1 cellular context compared by ENCODE assay signal in genomic region chr12:91074068-91074819, GRCh38.
TF ChIP-seq lines count a peak whose summit lies in the region.

No MANE protein-coding gene starts in this region.

TF ChIP-seq in GM23338, 12 proteins besides CTCF, POLR2A, EP300 and RAD21 (continued from another document):
- TF ChIP-seq, protein P1, sequence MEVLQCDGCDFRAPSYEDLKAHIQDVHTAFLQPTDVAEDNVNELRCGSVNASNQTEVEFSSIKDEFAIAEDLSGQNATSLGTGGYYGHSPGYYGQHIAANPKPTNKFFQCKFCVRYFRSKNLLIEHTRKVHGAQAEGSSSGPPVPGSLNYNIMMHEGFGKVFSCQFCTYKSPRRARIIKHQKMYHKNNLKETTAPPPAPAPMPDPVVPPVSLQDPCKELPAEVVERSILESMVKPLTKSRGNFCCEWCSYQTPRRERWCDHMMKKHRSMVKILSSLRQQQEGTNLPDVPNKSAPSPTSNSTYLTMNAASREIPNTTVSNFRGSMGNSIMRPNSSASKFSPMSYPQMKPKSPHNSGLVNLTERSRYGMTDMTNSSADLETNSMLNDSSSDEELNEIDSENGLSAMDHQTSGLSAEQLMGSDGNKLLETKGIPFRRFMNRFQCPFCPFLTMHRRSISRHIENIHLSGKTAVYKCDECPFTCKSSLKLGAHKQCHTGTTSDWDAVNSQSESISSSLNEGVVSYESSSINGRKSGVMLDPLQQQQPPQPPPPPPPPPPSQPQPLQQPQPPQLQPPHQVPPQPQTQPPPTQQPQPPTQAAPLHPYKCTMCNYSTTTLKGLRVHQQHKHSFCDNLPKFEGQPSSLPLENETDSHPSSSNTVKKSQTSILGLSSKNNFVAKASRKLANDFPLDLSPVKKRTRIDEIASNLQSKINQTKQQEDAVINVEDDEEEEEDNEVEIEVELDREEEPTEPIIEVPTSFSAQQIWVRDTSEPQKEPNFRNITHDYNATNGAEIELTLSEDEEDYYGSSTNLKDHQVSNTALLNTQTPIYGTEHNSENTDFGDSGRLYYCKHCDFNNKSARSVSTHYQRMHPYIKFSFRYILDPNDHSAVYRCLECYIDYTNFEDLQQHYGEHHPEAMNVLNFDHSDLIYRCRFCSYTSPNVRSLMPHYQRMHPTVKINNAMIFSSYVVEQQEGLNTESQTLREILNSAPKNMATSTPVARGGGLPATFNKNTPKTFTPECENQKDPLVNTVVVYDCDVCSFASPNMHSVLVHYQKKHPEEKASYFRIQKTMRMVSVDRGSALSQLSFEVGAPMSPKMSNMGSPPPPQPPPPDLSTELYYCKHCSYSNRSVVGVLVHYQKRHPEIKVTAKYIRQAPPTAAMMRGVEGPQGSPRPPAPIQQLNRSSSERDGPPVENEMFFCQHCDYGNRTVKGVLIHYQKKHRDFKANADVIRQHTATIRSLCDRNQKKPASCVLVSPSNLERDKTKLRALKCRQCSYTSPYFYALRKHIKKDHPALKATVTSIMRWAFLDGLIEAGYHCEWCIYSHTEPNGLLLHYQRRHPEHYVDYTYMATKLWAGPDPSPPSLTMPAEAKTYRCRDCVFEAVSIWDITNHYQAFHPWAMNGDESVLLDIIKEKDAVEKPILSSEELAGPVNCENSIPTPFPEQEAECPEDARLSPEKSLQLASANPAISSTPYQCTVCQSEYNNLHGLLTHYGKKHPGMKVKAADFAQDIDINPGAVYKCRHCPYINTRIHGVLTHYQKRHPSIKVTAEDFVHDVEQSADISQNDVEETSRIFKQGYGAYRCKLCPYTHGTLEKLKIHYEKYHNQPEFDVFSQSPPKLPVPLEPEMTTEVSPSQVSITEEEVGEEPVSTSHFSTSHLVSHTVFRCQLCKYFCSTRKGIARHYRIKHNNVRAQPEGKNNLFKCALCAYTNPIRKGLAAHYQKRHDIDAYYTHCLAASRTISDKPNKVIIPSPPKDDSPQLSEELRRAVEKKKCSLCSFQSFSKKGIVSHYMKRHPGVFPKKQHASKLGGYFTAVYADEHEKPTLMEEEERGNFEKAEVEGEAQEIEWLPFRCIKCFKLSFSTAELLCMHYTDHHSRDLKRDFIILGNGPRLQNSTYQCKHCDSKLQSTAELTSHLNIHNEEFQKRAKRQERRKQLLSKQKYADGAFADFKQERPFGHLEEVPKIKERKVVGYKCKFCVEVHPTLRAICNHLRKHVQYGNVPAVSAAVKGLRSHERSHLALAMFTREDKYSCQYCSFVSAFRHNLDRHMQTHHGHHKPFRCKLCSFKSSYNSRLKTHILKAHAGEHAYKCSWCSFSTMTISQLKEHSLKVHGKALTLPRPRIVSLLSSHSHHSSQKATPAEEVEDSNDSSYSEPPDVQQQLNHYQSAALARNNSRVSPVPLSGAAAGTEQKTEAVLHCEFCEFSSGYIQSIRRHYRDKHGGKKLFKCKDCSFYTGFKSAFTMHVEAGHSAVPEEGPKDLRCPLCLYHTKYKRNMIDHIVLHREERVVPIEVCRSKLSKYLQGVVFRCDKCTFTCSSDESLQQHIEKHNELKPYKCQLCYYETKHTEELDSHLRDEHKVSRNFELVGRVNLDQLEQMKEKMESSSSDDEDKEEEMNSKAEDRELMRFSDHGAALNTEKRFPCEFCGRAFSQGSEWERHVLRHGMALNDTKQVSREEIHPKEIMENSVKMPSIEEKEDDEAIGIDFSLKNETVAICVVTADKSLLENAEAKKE (CRISPR knock-in tag; IDR thresholded peaks at IDR 0.05): no peak
- no peak for TF ChIP-seq REST (IDR thresholded peaks at IDR 0.05; ENCODE audit: unreplicated experiment)
